ENCODE assay signal across 29 cellular contexts in the genomic region with DNA sequence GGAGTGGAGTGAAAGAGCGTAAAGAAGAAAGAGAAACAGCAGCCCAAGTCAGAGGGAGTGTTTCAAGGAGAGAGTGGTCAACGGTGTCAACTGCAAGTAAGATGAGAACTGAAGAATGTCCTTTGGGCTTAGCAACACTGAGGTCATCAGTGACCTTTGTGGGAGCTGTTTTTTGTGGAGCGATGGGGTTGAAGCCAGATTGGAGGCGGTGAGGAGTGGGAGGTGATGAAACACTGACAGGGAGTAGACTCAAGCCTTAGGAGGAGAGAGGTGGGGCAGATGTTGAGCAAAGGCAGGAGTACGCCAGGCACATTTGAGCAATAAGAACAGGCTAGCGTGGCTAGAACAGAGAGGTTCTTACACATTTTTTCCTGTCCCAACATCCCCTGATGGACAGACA.
"Had no signal": no experiment of that assay in that cellular context is flagged by ENCODE, and none has a peak within 500 bp of the region (broad histone marks: within the 10 kb centered on the region; RNA-seq: fewer than 3 reads in every experiment).

No MANE protein-coding gene starts in this region.

- DNase-seq: activated B cell treated with CpG ODN at 0.5 μM for 24 hours; activated CD4-positive, alpha-beta memory T cell treated with anti-CD3 and anti-CD28 coated beads, Interleukin-2, amount 10 ng/mL, durations not matched to agents 7 days and 5 days; activated CD4-positive, alpha-beta T cell treated with anti-CD3 and anti-CD28 coated beads for 4 hours; activated CD4-positive, CD25-positive, alpha-beta regulatory T cell treated with anti-CD3 and anti-CD28 coated beads, Interleukin-2, amount 50 U/mL, for 72 hours; activated CD8-positive, alpha-beta memory T cell treated with anti-CD3 and anti-CD28 coated beads for 24 hours; activated CD8-positive, alpha-beta memory T cell treated with anti-CD3 and anti-CD28 coated beads, Interleukin-2, amount 10 ng/mL, durations not matched to agents 7 days and 5 days; activated CD8-positive, alpha-beta memory T cell treated with anti-CD3 and anti-CD28 coated beads, Interleukin-2, amount 50 U/mL, for 48 hours; activated effector memory CD4-positive, alpha-beta T cell treated with Interleukin-2 at 50 U/mL for 16 hours; activated naive CD4-positive, alpha-beta T cell treated with anti-CD3 and anti-CD28 coated beads, Interleukin-2, amount 10 ng/mL, durations not matched to agents 7 days and 5 days; activated naive CD8-positive, alpha-beta T cell treated with anti-CD3 and anti-CD28 coated beads, Interleukin-2, amount 50 U/mL, for 24 hours; activated T-cell treated with anti-CD3 and anti-CD28 coated beads, Interleukin-2, amount 50 U/mL, for 48 hours; anterior cingulate cortex; brain microvascular endothelial cell; Kasumi-1; KG1; MG63; NCI-H1048; NCI-H1105 treated with DMSO at 0.1 percent for 48 hours; NCI-H1436; NCI-H1694; NCI-H2029; NCI-H345; NCI-H524 treated with DMSO at 0.1 percent for 48 hours; SIG-M5; T-cell; T-helper 17 cell; T-helper 9 cell had no signal

- ATAC-seq: activated CD8-positive, alpha-beta memory T cell treated with anti-CD3 and anti-CD28 coated beads, Interleukin-2, amount 10 ng/mL, durations not matched to agents 7 days and 5 days; activated naive CD8-positive, alpha-beta T cell treated with anti-CD3 and anti-CD28 coated beads, Interleukin-2, amount 50 U/mL, for 24 hours; Panc1; SK-N-SH treated with all-trans-retinoic acid at 6 μM for 48 hours; T-cell; T-helper 17 cell had no signal
